19 cellular contexts compared by ENCODE assay signal in the genomic region with DNA sequence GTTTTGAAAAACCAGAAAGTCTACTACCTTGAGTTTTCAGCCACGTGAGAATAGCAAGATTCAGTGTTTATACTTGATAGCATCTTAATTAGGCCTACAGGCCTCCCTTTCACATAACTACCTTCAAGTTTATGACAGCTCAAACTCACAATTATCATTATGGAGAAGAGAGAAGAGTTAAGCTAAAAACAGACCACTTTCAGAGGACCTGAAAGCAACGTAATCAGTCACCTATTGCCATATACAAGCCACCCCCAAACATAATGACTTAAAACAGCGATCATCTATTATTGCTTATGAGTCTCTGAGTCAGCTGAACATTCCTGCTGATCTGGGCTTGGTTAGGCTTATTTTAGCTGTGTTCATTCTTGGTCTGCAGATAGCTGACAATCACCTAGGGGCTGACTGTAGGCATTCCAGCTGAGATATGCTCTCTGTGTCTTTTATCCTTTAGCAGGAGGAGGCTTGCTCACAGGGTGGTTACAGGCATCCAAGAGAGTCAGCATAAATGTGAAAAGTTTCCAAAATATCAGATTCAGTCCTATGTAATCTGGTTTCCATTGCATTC.
A peak's percentile ranks its signal among the peaks of the same experiment; 100 is the strongest.
DNase-seq lines count a peak whose midpoint lies in the region; ATAC-seq and TF ChIP-seq lines count a peak whose summit lies in the region.
"Had no signal": no experiment of that assay in that cellular context is flagged by ENCODE, and none has a peak within 500 bp of the region (broad histone marks: within the 10 kb centered on the region; RNA-seq: fewer than 3 reads in every experiment).

No MANE protein-coding gene starts in this region.

- H3K36me3 ChIP-seq in RWPE2 (ENCODE audit: low read depth): no peaks in the 10 kb centered on the region
- no peaks in the 10 kb centered on the region for H3K36me3 ChIP-seq in mesendoderm (ENCODE audit: control insufficient read depth, insufficient read depth, low read length)
- no peaks in the 10 kb centered on the region for H3K36me3 ChIP-seq in breast epithelium
- no peaks in the 10 kb centered on the region for H3K36me3 ChIP-seq in WERI-Rb-1

- intact Hi-C loops in breast epithelium (cut with DNase I; ENCODE audit: low total_unique reads): no loop called here

- H3K27me3 ChIP-seq in RWPE2 (ENCODE audit: insufficient read depth, poor library complexity, severe bottlenecking) (no peaks in the 10 kb centered on the region), mesendoderm (ENCODE audit: insufficient read depth, low read length, poor library complexity) (no peaks in the 10 kb centered on the region), breast epithelium (no peaks in the 10 kb centered on the region), WERI-Rb-1 (ENCODE audit: insufficient read depth, low read depth, severe bottlenecking) (no peaks in the 10 kb centered on the region)

- no peak overlapping the region for H3K18ac ChIP-seq in mesendoderm (ENCODE audit: low read length)

- H3K56ac ChIP-seq in mesendoderm (ENCODE audit: low read length): no peak overlapping the region

- H4K8ac ChIP-seq in mesendoderm (ENCODE audit: low read depth, low read length): no peak overlapping the region

- no peaks in the 10 kb centered on the region for H3K4me1 ChIP-seq in RWPE2 (ENCODE audit: insufficient read depth, poor library complexity, severe bottlenecking)
- H3K4me1 ChIP-seq in mesendoderm (ENCODE audit: control insufficient read depth, low read depth, low read length): peaks cover 3% of the 10 kb centered on the region
- no peaks in the 10 kb centered on the region for H3K4me1 ChIP-seq in breast epithelium

- no peak overlapping the region for H3K4me3 ChIP-seq in RWPE2 (ENCODE audit: severe bottlenecking)
- no peak overlapping the region for H3K4me3 ChIP-seq in mesendoderm (ENCODE audit: low read length)
- H3K4me3 ChIP-seq in breast epithelium: no peak overlapping the region
- no peak overlapping the region for H3K4me3 ChIP-seq in WERI-Rb-1 (ENCODE audit: low read depth, low read length)
- H3K4me3 ChIP-seq: K562, PC-9 had no signal

- TF ChIP-seq POLR2A in breast epithelium (IDR thresholded peaks at IDR 0.05): no peak

- H2BK5ac ChIP-seq in mesendoderm (ENCODE audit: low read length): no peak overlapping the region

- H3K79me2 ChIP-seq in mesendoderm (ENCODE audit: control insufficient read depth, insufficient read depth, low read length): no peaks in the 10 kb centered on the region

- TF ChIP-seq CTCF in RWPE2 (IDR thresholded peaks at IDR 0.05; ENCODE audit: poor library complexity, severe bottlenecking) (no peak), breast epithelium (IDR thresholded peaks at IDR 0.05) (no peak), WERI-Rb-1 (IDR thresholded peaks at IDR 0.05; ENCODE audit: low read depth, low read length) (no peak)

- no peaks in the 10 kb centered on the region for H3K9me3 ChIP-seq in RWPE2 (ENCODE audit: severe bottlenecking)
- H3K9me3 ChIP-seq in breast epithelium: no peaks in the 10 kb centered on the region
- no peaks in the 10 kb centered on the region for H3K9me3 ChIP-seq in WERI-Rb-1 (ENCODE audit: severe bottlenecking)

- DNase-seq in RWPE2 (ENCODE audit: low spot score) (no peak), mesendoderm (peak; percentile 23), breast epithelium (ENCODE audit: low spot score in 2 of 2) (no peak), WERI-Rb-1 (no peak), NCI-H1048 (lab: John Stamatoyannopoulos, UW) (no peak)
- DNase-seq: 8988T, DMS79 treated with DMSO at 0.1 percent for 48 hours, H7, NCI-H1417, NCI-H187, NCI-H2227 treated with DMSO at 0.1 percent for 48 hours, NCI-H524, NCI-H82, PC-9, SW 1271 had no signal

- no peak overlapping the region for H4K5ac ChIP-seq in mesendoderm (ENCODE audit: low read length)

- H3K23ac ChIP-seq in mesendoderm (ENCODE audit: low read length): no peak overlapping the region

- no peaks in the 10 kb centered on the region for H3K79me1 ChIP-seq in mesendoderm (ENCODE audit: low read length)

- no peak overlapping the region for H3K9ac ChIP-seq in mesendoderm (ENCODE audit: low read length)

- no peak overlapping the region for H3K4ac ChIP-seq in mesendoderm (ENCODE audit: low read depth, low read length)

- H2AK5ac ChIP-seq in mesendoderm (ENCODE audit: low read length): no peak overlapping the region

- WGBS in mesendoderm (ENCODE audit: extremely low coverage, insufficient coverage, low lambda C conversion rate): no CpG with 5 or more reads among the region's 3 CpGs

- H3K27ac ChIP-seq in RWPE2 (ENCODE audit: poor library complexity, severe bottlenecking) (no peak overlapping the region), mesendoderm (ENCODE audit: low read depth, low read length) (no peak overlapping the region), breast epithelium (no peak overlapping the region), WERI-Rb-1 (no peak overlapping the region)
- H3K27ac ChIP-seq: PC-9 had no signal

- no peak overlapping the region for H2BK15ac ChIP-seq in mesendoderm (replicated peaks; ENCODE audit: low read depth)

- ATAC-seq in GM18861 (IDR thresholded peaks at IDR 0.05; ENCODE audit: unreplicated experiment) (peak; percentile 54), HG03159 (IDR thresholded peaks at IDR 0.05; ENCODE audit: unreplicated experiment) (peak; percentile 64), RWPE2 (ENCODE audit: low read depth) (peak; percentile 31; the same call in 1 of the 3 replicates), HG02981 (IDR thresholded peaks at IDR 0.05; ENCODE audit: unreplicated experiment) (no peak)
- ATAC-seq: K562 had no signal

- H2BK120ac ChIP-seq in mesendoderm (ENCODE audit: low read depth, low read length): no peak overlapping the region

- no peak overlapping the region for H3K4me2 ChIP-seq in mesendoderm (ENCODE audit: low read length)
- H3K4me2 ChIP-seq: PC-9 had no signal
